ENCODE assay signal across 8 cellular contexts in genomic region chr18:47100214-47100831, GRCh38. TPM values are rescaled to one million over a fixed set of nuclear protein-coding genes. Genes with fewer than 3 reads are reported as not detected.
DNase-seq lines count a peak whose midpoint lies in the region; ATAC-seq and TF ChIP-seq lines count a peak whose summit lies in the region.

No MANE protein-coding gene starts in this region.

- peak; percentile 67 for TF ChIP-seq CTCF in BE2C (IDR thresholded peaks at IDR 0.05; ENCODE audit: low read depth, low read length)

- peak; percentile 67 for ATAC-seq in stimulated activated effector memory CD8-positive, alpha-beta T cell treated with anti-CD3 and anti-CD28 coated beads, Interleukin-12 subunit alpha, Interleukin-12 subunit beta, amount 100 ng/mL, for 72 hours
- ATAC-seq in HG02571 (IDR thresholded peaks at IDR 0.05; ENCODE audit: unreplicated experiment) = no peak

- H3K9me3 Mint-ChIP-seq in stimulated activated effector memory CD8-positive, alpha-beta T cell treated with anti-CD3 and anti-CD28 coated beads, Interleukin-12 subunit alpha, Interleukin-12 subunit beta, amount 100 ng/mL, for 72 hours = no peaks in the 10 kb centered on the region

- no peaks in the 10 kb centered on the region for H3K4me1 ChIP-seq in BE2C

- H3K27ac ChIP-seq in epithelial cell of prostate = no peak overlapping the region

- DNase-seq in BE2C (peak; percentile 43), H4 (ENCODE audit: low spot score) (peak; percentile 34), NCI-H748 (lab: John Stamatoyannopoulos, UW; ENCODE audit: unreplicated experiment) (peak; percentile 65), epithelial cell of prostate (ENCODE audit: low read depth, low spot score) (peak; percentile 20), myocyte (ENCODE audit: low read depth) (peak; percentile 50)
- peak; percentile 24 for DNase-seq in activated CD8-positive, alpha-beta memory T cell treated with anti-CD3 and anti-CD28 coated beads, Interleukin-2, amount 50 U/mL, for 24 hours (ENCODE audit: extremely low read depth)
- peak; percentile 38 to 78 for DNase-seq in stimulated activated effector memory CD8-positive, alpha-beta T cell treated with anti-CD3 and anti-CD28 coated beads, Interleukin-12 subunit alpha, Interleukin-12 subunit beta, amount 100 ng/mL, for 72 hours (ENCODE audit: low spot score in 2 of 2)

- H3K27me3 ChIP-seq in BE2C = no peaks in the 10 kb centered on the region

- H3K9me3 ChIP-seq in BE2C = no peaks in the 10 kb centered on the region

- no peaks in the 10 kb centered on the region for H3K4me1 Mint-ChIP-seq in stimulated activated effector memory CD8-positive, alpha-beta T cell treated with anti-CD3 and anti-CD28 coated beads, Interleukin-12 subunit alpha, Interleukin-12 subunit beta, amount 100 ng/mL, for 72 hours

- no peak overlapping the region for H3K4me3 Mint-ChIP-seq in stimulated activated effector memory CD8-positive, alpha-beta T cell treated with anti-CD3 and anti-CD28 coated beads, Interleukin-12 subunit alpha, Interleukin-12 subunit beta, amount 100 ng/mL, for 72 hours

- H3K36me3 Mint-ChIP-seq in stimulated activated effector memory CD8-positive, alpha-beta T cell treated with anti-CD3 and anti-CD28 coated beads, Interleukin-12 subunit alpha, Interleukin-12 subunit beta, amount 100 ng/mL, for 72 hours = no peaks in the 10 kb centered on the region

- H3K27ac Mint-ChIP-seq in stimulated activated effector memory CD8-positive, alpha-beta T cell treated with anti-CD3 and anti-CD28 coated beads, Interleukin-12 subunit alpha, Interleukin-12 subunit beta, amount 100 ng/mL, for 72 hours = no peak overlapping the region

- no peak overlapping the region for H3K4me3 ChIP-seq in BE2C (ENCODE audit: low read depth, low read length)

- no peaks in the 10 kb centered on the region for H3K36me3 ChIP-seq in BE2C

RNA-seq across cellular contexts. Expression of gene HDHD2, which starts 50.0 kb away (rescaled TPM):
- polyA plus RNA-seq in BE2C (2012; ENCODE audit: insufficient read depth, insufficient read length, low read depth) = 10.6 TPM
- total RNA-seq in H4 (2014; rRNA removed; shearing (Covaris generic)) = 10.3 and 11.9 TPM in 2 replicates
- 17.8 and 19.1 TPM in 2 replicates for total RNA-seq in myocyte
- polyA plus RNA-seq in myocyte (2012) = 16.8 TPM
